8 cellular contexts compared by ENCODE assay signal in the genomic region with DNA sequence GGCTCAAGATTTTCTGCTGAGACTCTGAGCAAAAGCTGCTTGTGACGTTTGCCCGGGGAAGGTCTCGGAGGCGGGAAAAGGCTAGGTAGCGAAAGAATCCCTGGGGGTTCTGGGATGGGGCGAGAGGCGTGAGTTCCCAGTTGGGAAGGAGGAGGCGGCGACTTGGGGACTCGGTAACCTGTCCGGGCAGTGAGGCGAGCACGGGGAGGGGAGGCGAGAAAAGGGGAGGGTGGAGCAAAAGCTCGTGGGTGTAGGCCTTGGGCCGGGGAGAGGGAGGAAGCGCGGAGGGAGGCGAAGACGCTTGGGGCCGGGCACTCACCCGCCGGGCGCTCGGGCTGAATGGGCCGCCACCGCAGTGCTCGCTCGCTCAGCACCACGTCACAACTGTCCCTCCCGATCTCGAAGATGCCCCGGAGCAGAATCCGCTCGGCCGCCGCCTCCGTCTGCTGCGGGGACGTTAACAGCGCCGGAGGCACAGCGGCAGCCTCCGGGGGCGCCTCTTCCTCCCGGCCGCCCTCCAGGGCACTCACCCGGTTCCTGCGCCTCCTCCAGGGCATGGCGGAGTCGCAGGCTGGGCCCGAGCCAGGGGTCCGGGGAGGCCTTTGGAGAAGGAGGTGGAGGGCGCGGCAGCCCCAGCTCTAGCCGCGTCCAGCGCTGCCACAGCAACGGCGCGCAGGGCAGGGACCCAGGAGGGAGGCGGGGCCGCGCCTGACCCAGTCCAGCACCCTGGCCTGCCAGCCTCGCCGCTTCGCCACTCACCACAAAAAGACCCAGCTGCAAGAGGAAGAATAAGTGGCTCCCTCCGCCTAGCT. TPM values are rescaled to one million over a fixed set of nuclear protein-coding genes. Genes with fewer than 3 reads are reported as not detected.
DNase-seq lines count a peak whose midpoint lies in the region; ATAC-seq and TF ChIP-seq lines count a peak whose summit lies in the region.

A gene with protein sequence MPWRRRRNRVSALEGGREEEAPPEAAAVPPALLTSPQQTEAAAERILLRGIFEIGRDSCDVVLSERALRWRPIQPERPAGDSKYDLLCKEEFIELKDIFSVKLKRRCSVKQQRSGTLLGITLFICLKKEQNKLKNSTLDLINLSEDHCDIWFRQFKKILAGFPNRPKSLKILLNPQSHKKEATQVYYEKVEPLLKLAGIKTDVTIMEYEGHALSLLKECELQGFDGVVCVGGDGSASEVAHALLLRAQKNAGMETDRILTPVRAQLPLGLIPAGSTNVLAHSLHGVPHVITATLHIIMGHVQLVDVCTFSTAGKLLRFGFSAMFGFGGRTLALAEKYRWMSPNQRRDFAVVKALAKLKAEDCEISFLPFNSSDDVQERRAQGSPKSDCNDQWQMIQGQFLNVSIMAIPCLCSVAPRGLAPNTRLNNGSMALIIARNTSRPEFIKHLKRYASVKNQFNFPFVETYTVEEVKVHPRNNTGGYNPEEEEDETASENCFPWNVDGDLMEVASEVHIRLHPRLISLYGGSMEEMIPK (minus strand): TSS at position 656 of the 812 bp plus-strand sequence. CDS start 99 bp downstream, at position 557.

- H3K4me3 ChIP-seq in ACC112 (ENCODE audit: low read depth, low read length): peak within 1 kb of the TSS; percentile 81
- peak within 1 kb of the TSS; percentile 57 for H3K4me3 ChIP-seq in retinal pigment epithelial cell (ENCODE audit: low read length)

- H3K36me3 ChIP-seq in ACC112 (ENCODE audit: insufficient read depth, low read length): no peaks in the 10 kb centered on the region

- H3K4me3 Mint-ChIP-seq in activated naive CD8-positive, alpha-beta T cell treated with anti-CD3 and anti-CD28 coated beads for 36 hours: peak within 1 kb of the TSS; percentile 82

- peaks cover 67% of the 10 kb centered on the region for H3K27me3 ChIP-seq in ACC112 (ENCODE audit: insufficient read depth, low read length)

- DNase-seq in NCI-H2227 (lab: John Stamatoyannopoulos, UW; ENCODE audit: unreplicated experiment): peak; percentile 71
- peak; percentile 42 for DNase-seq in activated naive CD8-positive, alpha-beta T cell treated with anti-CD3 and anti-CD28 coated beads for 36 hours
- peak; percentile 36 for DNase-seq in hepatic stellate cell (ENCODE audit: low spot score)
- DNase-seq in retinal pigment epithelial cell (ENCODE audit: low read depth): no peak
- DNase-seq in activated gamma-delta T cell treated with Interleukin-2 at 50 U/mL for 16 hours: no peak

- peaks cover 8% of the 10 kb centered on the region for H3K4me1 Mint-ChIP-seq in activated naive CD8-positive, alpha-beta T cell treated with anti-CD3 and anti-CD28 coated beads for 36 hours

- H2AFZ ChIP-seq in ACC112 (ENCODE audit: low read length, unreplicated experiment): peak within 1 kb of the TSS; percentile 80

- ATAC-seq in HG02610 (IDR thresholded peaks at IDR 0.05; ENCODE audit: unreplicated experiment): peak; percentile 94

- no peaks in the 10 kb centered on the region for H3K9me3 Mint-ChIP-seq in activated naive CD8-positive, alpha-beta T cell treated with anti-CD3 and anti-CD28 coated beads for 36 hours

- H3K36me3 Mint-ChIP-seq in activated naive CD8-positive, alpha-beta T cell treated with anti-CD3 and anti-CD28 coated beads for 36 hours: no peaks in the 10 kb centered on the region

- no peak within 1 kb of the TSS for H3K27ac ChIP-seq in ACC112 (ENCODE audit: low read depth, low read length)

- peak within 1 kb of the TSS; percentile 50 for H3K27ac Mint-ChIP-seq in activated naive CD8-positive, alpha-beta T cell treated with anti-CD3 and anti-CD28 coated beads for 36 hours

- TF ChIP-seq POLR2A in GM15510 (IDR thresholded peaks at IDR 0.05; ENCODE audit: borderline replicate concordance, extremely low read depth, insufficient read length): peak; percentile 18

- H3K79me2 ChIP-seq in ACC112 (ENCODE audit: control insufficient read depth, insufficient read depth, low read length, unreplicated experiment): no peaks in the 10 kb centered on the region

- peaks cover 4% of the 10 kb centered on the region for H3K4me1 ChIP-seq in ACC112 (ENCODE audit: control insufficient read depth, insufficient read depth, low read length, unreplicated experiment)

- H3K27me3 Mint-ChIP-seq in activated naive CD8-positive, alpha-beta T cell treated with anti-CD3 and anti-CD28 coated beads for 36 hours: peaks cover 66% of the 10 kb centered on the region

- TF ChIP-seq CTCF in retinal pigment epithelial cell (conservative IDR thresholded peaks at IDR 0.05; ENCODE audit: low read depth, low read length): no peak

RNA-seq across cellular contexts. Expression of the gene that starts here (rescaled TPM):
- under 1 TPM; 0.06 TPM for total RNA-seq in activated naive CD8-positive, alpha-beta T cell treated with anti-CD3 and anti-CD28 coated beads for 36 hours

Comparison
In these comparisons a context has a peak if more than half of its experiments do, and no peak if none do; other contexts are left out.
1. Peak in DNase-seq in activated naive CD8-positive, alpha-beta T cell treated with anti-CD3 and anti-CD28 coated beads for 36 hours; RNA of the gene not detected or under 1 TPM.
2. DNase-seq: peak in NCI-H2227 (single experiment) and hepatic stellate cell (single experiment); none in retinal pigment epithelial cell (single experiment) and activated gamma-delta T cell treated with Interleukin-2 at 50 U/mL for 16 hours (single experiment).